In the genomic region with DNA sequence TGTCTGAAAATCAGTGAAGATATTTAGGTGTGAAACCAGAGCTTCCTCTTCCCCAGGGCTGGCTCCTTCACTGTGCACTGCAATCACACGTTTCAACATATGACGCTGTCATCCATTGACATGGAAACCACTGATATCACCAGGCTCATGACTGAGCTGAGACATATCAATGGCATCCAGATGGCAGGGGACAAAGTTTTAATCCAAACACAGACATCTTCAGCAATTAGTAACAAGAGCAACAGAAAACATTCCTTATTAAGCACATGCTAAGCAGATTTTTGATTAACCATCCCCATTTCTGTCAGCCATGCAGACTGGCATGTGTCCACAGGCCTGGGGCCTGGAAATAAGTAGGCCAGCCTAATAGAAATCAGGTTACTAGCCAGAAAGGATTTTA, we compare ENCODE assay signal across 10 cellular contexts.
DNase-seq lines count a peak whose midpoint lies in the region; ATAC-seq and TF ChIP-seq lines count a peak whose summit lies in the region.
"Had no signal": no experiment of that assay in that cellular context is flagged by ENCODE, and none has a peak within 500 bp of the region (broad histone marks: within the 10 kb centered on the region; RNA-seq: fewer than 3 reads in every experiment).

No MANE protein-coding gene starts in this region.

- H3K36me3 ChIP-seq in esophagus muscularis mucosa, result peaks cover 0 to 4% (median 0%) of the 10 kb centered on the region in 4 donors
- 0 out of 2 replicates have a peak, but pooled peaks cover 3% of the 10 kb centered on the region for H3K36me3 ChIP-seq in MM.1S (replicated peaks; ENCODE audit: insufficient read depth, low read length)

- H3K9me3 Mint-ChIP-seq in brain, result no peaks in the 10 kb centered on the region
- no peaks in the 10 kb centered on the region for H3K9me3 Mint-ChIP-seq in natural killer cell treated with Interleukin-12 subunit alpha and Interleukin-12 subunit beta and Interleukin-15 and Interleukin-18, amount 100 ng/mL, for 72 hours
- H3K9me3 Mint-ChIP-seq: T-helper 2 cell treated with Interferon-gamma antibody and Interleukin-4, amounts not matched to agents 5 μg/mL and 100 μg/mL, for 36 hours had no signal

- peak; percentile 77 to 86 for ATAC-seq in natural killer cell treated with Interleukin-12 subunit alpha and Interleukin-12 subunit beta and Interleukin-15 and Interleukin-18, amount 100 ng/mL, for 72 hours
- ATAC-seq in GM19023 (IDR thresholded peaks at IDR 0.05; ENCODE audit: unreplicated experiment) (no peak), GM18517 (IDR thresholded peaks at IDR 0.05; ENCODE audit: unreplicated experiment) (no peak)

- H3K4me3 ChIP-seq in esophagus muscularis mucosa (no peak overlapping the region), MM.1S (ENCODE audit: low read length) (no peak overlapping the region)

- TF ChIP-seq POLR2A in esophagus muscularis mucosa (IDR thresholded peaks at IDR 0.05; ENCODE audit: low read depth), result no peak

- H3K4me1 ChIP-seq in esophagus muscularis mucosa (peaks cover 12 to 28% (median 21%) of the 10 kb centered on the region in 4 donors), MM.1S (ENCODE audit: low read length) (no peaks in the 10 kb centered on the region)

- H3K79me2 ChIP-seq in MM.1S (ENCODE audit: low read length), result no peaks in the 10 kb centered on the region

- H3K4me1 Mint-ChIP-seq in brain, result peaks cover 37% of the 10 kb centered on the region
- peaks cover 12 to 32% of the 10 kb centered on the region in 2 donors for H3K4me1 Mint-ChIP-seq in natural killer cell treated with Interleukin-12 subunit alpha and Interleukin-12 subunit beta and Interleukin-15 and Interleukin-18, amount 100 ng/mL, for 72 hours (ENCODE audit: low read depth in 2 of 2)

- intact Hi-C loops in esophagus muscularis mucosa (cut with DNase I), result no loop called here

- no peak for TF ChIP-seq EP300 in esophagus muscularis mucosa (IDR thresholded peaks at IDR 0.05)

- H3K4me3 Mint-ChIP-seq in brain, result peak overlapping the region in 2 of 5 experiments; percentile 0 to 17
- no peak overlapping the region for H3K4me3 Mint-ChIP-seq in natural killer cell treated with Interleukin-12 subunit alpha and Interleukin-12 subunit beta and Interleukin-15 and Interleukin-18, amount 100 ng/mL, for 72 hours
- H3K4me3 Mint-ChIP-seq: T-helper 2 cell treated with Interferon-gamma antibody and Interleukin-4, amounts not matched to agents 5 μg/mL and 100 μg/mL, for 36 hours had no signal

- H4K20me1 ChIP-seq in MM.1S (ENCODE audit: insufficient read depth, low read length), result no peaks in the 10 kb centered on the region

- peaks cover 12% of the 10 kb centered on the region for H3F3A ChIP-seq in MM.1S (ENCODE audit: insufficient read depth, low read length)

- H2AFZ ChIP-seq in MM.1S (ENCODE audit: low read length), result no peak overlapping the region

- no peaks in the 10 kb centered on the region for H3K9me2 ChIP-seq in MM.1S (replicated peaks; ENCODE audit: insufficient read depth, low read length)

- no peaks in the 10 kb centered on the region for H3K27me3 Mint-ChIP-seq in brain
- peaks cover 10 to 11% of the 10 kb centered on the region in 2 donors for H3K27me3 Mint-ChIP-seq in natural killer cell treated with Interleukin-12 subunit alpha and Interleukin-12 subunit beta and Interleukin-15 and Interleukin-18, amount 100 ng/mL, for 72 hours

- TF ChIP-seq CTCF in brain (conservative IDR thresholded peaks at IDR 0.05) (no peak), esophagus muscularis mucosa (IDR thresholded peaks at IDR 0.05) (no peak), MM.1S (IDR thresholded peaks at IDR 0.05; ENCODE audit: low read length) (no peak)

- peaks cover 16% of the 10 kb centered on the region for H3K36me3 Mint-ChIP-seq in brain
- H3K36me3 Mint-ChIP-seq in natural killer cell treated with Interleukin-12 subunit alpha and Interleukin-12 subunit beta and Interleukin-15 and Interleukin-18, amount 100 ng/mL, for 72 hours, result no peaks in the 10 kb centered on the region

- peak overlapping the region in 3 of 5 experiments; percentile 29 to 85 (median 74) for H3K27ac Mint-ChIP-seq in brain
- no peak overlapping the region for H3K27ac Mint-ChIP-seq in natural killer cell treated with Interleukin-12 subunit alpha and Interleukin-12 subunit beta and Interleukin-15 and Interleukin-18, amount 100 ng/mL, for 72 hours
- H3K27ac Mint-ChIP-seq: T-helper 2 cell treated with Interferon-gamma antibody and Interleukin-4, amounts not matched to agents 5 μg/mL and 100 μg/mL, for 36 hours had no signal

- 52% methylated on average over 2 of the region's 2 CpGs for WGBS in esophagus muscularis mucosa

- peak; percentile 31 for DNase-seq in EH (ENCODE audit: low read depth)
- DNase-seq in NCI-H524 (lab: John Stamatoyannopoulos, UW), result peak; percentile 86 to 87
- no peak for DNase-seq in natural killer cell treated with Interleukin-12 subunit alpha and Interleukin-12 subunit beta and Interleukin-15 and Interleukin-18, amount 100 ng/mL, for 72 hours (ENCODE audit: low spot score)
- no peak for DNase-seq in esophagus muscularis mucosa (ENCODE audit: extremely low spot score)
- DNase-seq in MM.1S, result no peak
- DNase-seq: NCI-H510A treated with DMSO at 0.1 percent for 48 hours had no signal

- no peak overlapping the region for H3K9ac ChIP-seq in MM.1S (ENCODE audit: low read length)

- H3K27ac ChIP-seq in esophagus muscularis mucosa (replicated peaks in 1 of 4) (peak overlapping the region in 1 of 4 donors; percentile 43), MM.1S (ENCODE audit: low read length) (no peak overlapping the region)

- no peak overlapping the region for H3K4me2 ChIP-seq in MM.1S (ENCODE audit: low read depth, low read length)

- H3K27me3 ChIP-seq in esophagus muscularis mucosa (no peaks in the 10 kb centered on the region), MM.1S (replicated peaks; ENCODE audit: insufficient read depth, low read length) (no peaks in the 10 kb centered on the region)

- H3K9me3 ChIP-seq in esophagus muscularis mucosa, result no peaks in the 10 kb centered on the region
- no peaks in the 10 kb centered on the region for H3K9me3 ChIP-seq in MM.1S (replicated peaks; ENCODE audit: insufficient read depth, low read length)

Comparison
In these comparisons a context has a peak if more than half of its experiments do, and no peak if none do; other contexts are left out.
1. DNase-seq: peak in EH (single experiment) and NCI-H524 (2 of 2); none in natural killer cell treated with Interleukin-12 subunit alpha and Interleukin-12 subunit beta and Interleukin-15 and Interleukin-18, amount 100 ng/mL, for 72 hours (single experiment), esophagus muscularis mucosa (single experiment) and MM.1S (single experiment).
2. H3K27ac Mint-ChIP-seq: peak in brain (3 of 5); none in natural killer cell treated with Interleukin-12 subunit alpha and Interleukin-12 subunit beta and Interleukin-15 and Interleukin-18, amount 100 ng/mL, for 72 hours (0 of 2).
3. ATAC-seq: peak in natural killer cell treated with Interleukin-12 subunit alpha and Interleukin-12 subunit beta and Interleukin-15 and Interleukin-18, amount 100 ng/mL, for 72 hours (2 of 2); none in GM19023 (single experiment) and GM18517 (single experiment).